ENCODE assay signal across 13 cellular contexts in genomic region chr1:52238887-52239707, GRCh38.
DNase-seq lines count a peak whose midpoint lies in the region; ATAC-seq, FAIRE-seq and TF ChIP-seq lines count a peak whose summit lies in the region.
"Had no signal": no experiment of that assay in that cellular context is flagged by ENCODE, and none has a peak within 500 bp of the region (broad histone marks: within the 10 kb centered on the region; RNA-seq: fewer than 3 reads in every experiment).

No MANE protein-coding gene starts in this region.

- ATAC-seq in GM21723 (IDR thresholded peaks at IDR 0.05; ENCODE audit: unreplicated experiment), result peak; percentile 22
- ATAC-seq in GM18870 (IDR thresholded peaks at IDR 0.05; ENCODE audit: unreplicated experiment), result no peak
- ATAC-seq: activated naive CD8-positive, alpha-beta T cell treated with anti-CD3 and anti-CD28 coated beads, Interleukin-2, amount 50 U/mL, for 24 hours had no signal

- peaks cover 0 to 2% of the 10 kb centered on the region in 2 donors for H3K36me3 ChIP-seq in small intestine (ENCODE audit: control insufficient read depth in 2 of 2, insufficient read depth in 2 of 2, low read length in 2 of 2)
- H3K36me3 ChIP-seq: SJSA1 had no signal

- H3K27me3 ChIP-seq in small intestine (ENCODE audit: control insufficient read depth in 2 of 2, insufficient read depth in 2 of 2, low read length in 2 of 2), result no peaks in the 10 kb centered on the region
- H3K27me3 ChIP-seq: SJSA1 had no signal

- H3K4me3 ChIP-seq in GM08714 (ENCODE audit: low read length) (peak overlapping the region; percentile 12; the same call in 1 of the 2 replicates), fibroblast of pulmonary artery (replicated peaks; ENCODE audit: low read depth, low read length) (no peak overlapping the region), small intestine (ENCODE audit: low read depth in 1 of 2, low read length in 2 of 2) (no peak overlapping the region)
- H3K4me3 ChIP-seq: SJSA1 had no signal

- no peak for TF ChIP-seq CTCF in fibroblast of pulmonary artery (IDR thresholded peaks at IDR 0.05; ENCODE audit: low read length, missing control alignments)

- 93 to 99% (median 93%) methylated on average over 3 of the region's 3 CpGs for WGBS in small intestine, 3 donors

- FAIRE-seq in small intestine (lab: Jason Lieb, UNC), result no peak

- H3K9me3 ChIP-seq in small intestine (ENCODE audit: control insufficient read depth, low read depth), result no peaks in the 10 kb centered on the region
- H3K9me3 ChIP-seq: SJSA1 had no signal

- H3K27ac ChIP-seq in small intestine (ENCODE audit: low read depth in 1 of 2, low read length in 1 of 2), result no peak overlapping the region
- H3K27ac ChIP-seq: SJSA1, VCaP had no signal

- no peaks in the 10 kb centered on the region for H3K4me1 ChIP-seq in small intestine (ENCODE audit: control insufficient read depth in 2 of 2, insufficient read depth in 1 of 2, low read depth in 1 of 2, low read length in 1 of 2)

- DNase-seq in NOMO-1 treated with DMSO at 0.1 percent for 48 hours (lab: John Stamatoyannopoulos, UW; ENCODE audit: unreplicated experiment) (peak; percentile 62), fibroblast of pulmonary artery (ENCODE audit: low read depth) (peak; percentile 21), NCI-H1417 (lab: John Stamatoyannopoulos, UW) (no peak), small intestine (no peak), GDM1 (lab: John Stamatoyannopoulos, UW) (no peak)
- DNase-seq: activated naive CD8-positive, alpha-beta T cell treated with anti-CD3 and anti-CD28 coated beads, Interleukin-2, amount 50 U/mL, for 24 hours; NCI-H524; retina had no signal

Comparison
In these comparisons a context has a peak if more than half of its experiments do, and no peak if none do; other contexts are left out.
1. DNase-seq: peak in NOMO-1 treated with DMSO at 0.1 percent for 48 hours (single experiment) and fibroblast of pulmonary artery (single experiment); none in NCI-H1417 (0 of 3), small intestine (single experiment) and GDM1 (single experiment).